In the genomic region with DNA sequence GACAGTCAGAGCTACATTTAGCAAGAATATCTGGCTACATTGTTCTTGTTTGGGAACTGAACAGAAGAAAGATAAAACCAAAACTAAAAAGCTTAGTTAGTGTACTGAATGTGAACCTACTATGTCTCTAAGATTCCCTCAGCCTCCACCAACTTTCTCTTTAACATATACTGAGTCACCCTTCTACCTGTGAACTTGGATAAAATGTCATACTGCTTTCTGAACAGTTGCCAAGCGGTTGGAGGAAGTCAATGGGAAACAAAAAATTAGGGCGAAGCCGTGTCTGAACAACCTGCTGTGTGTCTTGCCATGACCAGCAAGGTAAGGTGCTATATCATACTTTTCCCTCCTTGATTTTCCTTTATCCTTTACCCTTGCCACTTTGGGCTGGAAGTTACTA, we compare ENCODE assay signal across 30 cellular contexts.
"Had no signal": no experiment of that assay in that cellular context is flagged by ENCODE, and none has a peak within 500 bp of the region (broad histone marks: within the 10 kb centered on the region; RNA-seq: fewer than 3 reads in every experiment).

No MANE protein-coding gene starts in this region.

- H3K9me3 Mint-ChIP-seq: activated CD4-positive, alpha-beta T cell treated with anti-CD3 and anti-CD28 coated beads, Interleukin-2, amount 10 ng/mL, durations not matched to agents 7 days and 5 days; activated CD8-positive, alpha-beta T cell treated with anti-CD3 and anti-CD28 coated beads for 36 hours; activated T-cell treated with anti-CD3 and anti-CD28 coated beads, Interleukin-2, amount 50 U/mL, for 4 hours; activated T-helper 17 cell treated with anti-CD3 and anti-CD28 coated beads, Interleukin-2, amount 50 U/mL, for 72 hours; nephron progenitor cell; stimulated activated effector memory CD8-positive, alpha-beta T cell treated with anti-CD3 and anti-CD28 coated beads, Interleukin-12 subunit alpha, Interleukin-12 subunit beta, amount 100 ng/mL, for 72 hours; stimulated activated naive CD8-positive, alpha-beta T cell treated with anti-CD3 and anti-CD28 coated beads, Interleukin-15, Interleukin-2, amounts not matched to agents 100 ng/mL and 50 ng/mL, for 24 hours had no signal

- H3K4me3 ChIP-seq: esophagus squamous epithelium, gastrocnemius medialis, right lobe of liver, thoracic aorta had no signal

- H3K9me3 ChIP-seq: esophagus squamous epithelium, gastrocnemius medialis, neutrophil, right lobe of liver, thoracic aorta had no signal

- H3K27ac Mint-ChIP-seq: activated CD4-positive, alpha-beta T cell treated with anti-CD3 and anti-CD28 coated beads, Interleukin-2, amount 10 ng/mL, durations not matched to agents 7 days and 5 days; activated CD8-positive, alpha-beta T cell treated with anti-CD3 and anti-CD28 coated beads for 36 hours; activated naive CD4-positive, alpha-beta T cell treated with anti-CD3 and anti-CD28 coated beads, Interleukin-2, amount 50 U/mL, for 72 hours; activated T-helper 17 cell treated with anti-CD3 and anti-CD28 coated beads, Interleukin-2, amount 50 U/mL, for 72 hours; mesothelial cell of epicardium; naive B cell; nephron progenitor cell; stimulated activated effector memory CD8-positive, alpha-beta T cell treated with anti-CD3 and anti-CD28 coated beads, Interleukin-12 subunit alpha, Interleukin-12 subunit beta, amount 100 ng/mL, for 72 hours; stimulated activated naive CD8-positive, alpha-beta T cell treated with anti-CD3 and anti-CD28 coated beads, Interleukin-15, Interleukin-2, amounts not matched to agents 100 ng/mL and 50 ng/mL, for 24 hours; T-helper 17 cell had no signal

- DNase-seq: activated CD4-positive, alpha-beta T cell treated with anti-CD3 and anti-CD28 coated beads for 1 hour; activated CD4-positive, alpha-beta T cell treated with anti-CD3 and anti-CD28 coated beads, Interleukin-2, amount 10 ng/mL, durations not matched to agents 7 days and 5 days; activated CD8-positive, alpha-beta T cell treated with anti-CD3 and anti-CD28 coated beads for 36 hours; activated gamma-delta T cell treated with Interleukin-2 at 50 U/mL for 16 hours; activated T-cell treated with anti-CD3 and anti-CD28 coated beads, Interleukin-2, amount 50 U/mL, for 4 hours; effector CD8-positive, alpha-beta T cell; esophagus squamous epithelium; gastrocnemius medialis; glutamatergic neuron; left cardiac atrium; left ventricle myocardium superior; naive B cell; nephron progenitor cell; right lobe of liver; stimulated activated CD4-positive, alpha-beta T cell treated with anti-CD3 and anti-CD28 coated beads, Interleukin-12 subunit alpha, Interleukin-12 subunit beta, amount 100 ng/mL, for 4 hours; stimulated activated CD4-positive, alpha-beta T cell treated with anti-CD3 and anti-CD28 coated beads, Interleukin-4, amount 100 ng/mL, for 24 hours; T-helper 17 cell; T1000; trophoblast cell had no signal

- H3K4me3 Mint-ChIP-seq: activated CD4-positive, alpha-beta T cell treated with anti-CD3 and anti-CD28 coated beads, Interleukin-2, amount 10 ng/mL, durations not matched to agents 7 days and 5 days; activated CD8-positive, alpha-beta T cell treated with anti-CD3 and anti-CD28 coated beads for 36 hours; activated T-cell treated with anti-CD3 and anti-CD28 coated beads, Interleukin-2, amount 50 U/mL, for 4 hours; activated T-helper 17 cell treated with anti-CD3 and anti-CD28 coated beads, Interleukin-2, amount 50 U/mL, for 72 hours; mesothelial cell of epicardium; naive B cell; nephron progenitor cell; stimulated activated effector memory CD8-positive, alpha-beta T cell treated with anti-CD3 and anti-CD28 coated beads, Interleukin-12 subunit alpha, Interleukin-12 subunit beta, amount 100 ng/mL, for 72 hours; stimulated activated naive CD8-positive, alpha-beta T cell treated with anti-CD3 and anti-CD28 coated beads, Interleukin-15, Interleukin-2, amounts not matched to agents 100 ng/mL and 50 ng/mL, for 24 hours; T-helper 17 cell had no signal

- H3K36me3 Mint-ChIP-seq: mesothelial cell of epicardium; stimulated activated effector memory CD8-positive, alpha-beta T cell treated with anti-CD3 and anti-CD28 coated beads, Interleukin-12 subunit alpha, Interleukin-12 subunit beta, amount 100 ng/mL, for 72 hours had no signal

- H3K4me1 ChIP-seq: right lobe of liver had no signal

- H3K4me1 Mint-ChIP-seq: activated CD4-positive, alpha-beta T cell treated with anti-CD3 and anti-CD28 coated beads, Interleukin-2, amount 10 ng/mL, durations not matched to agents 7 days and 5 days; activated T-helper 17 cell treated with anti-CD3 and anti-CD28 coated beads, Interleukin-2, amount 50 U/mL, for 72 hours; stimulated activated effector memory CD8-positive, alpha-beta T cell treated with anti-CD3 and anti-CD28 coated beads, Interleukin-12 subunit alpha, Interleukin-12 subunit beta, amount 100 ng/mL, for 72 hours had no signal

- H3K27me3 Mint-ChIP-seq: activated CD4-positive, alpha-beta T cell treated with anti-CD3 and anti-CD28 coated beads, Interleukin-2, amount 10 ng/mL, durations not matched to agents 7 days and 5 days; activated CD8-positive, alpha-beta T cell treated with anti-CD3 and anti-CD28 coated beads for 36 hours; activated T-helper 17 cell treated with anti-CD3 and anti-CD28 coated beads, Interleukin-2, amount 50 U/mL, for 72 hours; naive B cell; stimulated activated naive CD8-positive, alpha-beta T cell treated with anti-CD3 and anti-CD28 coated beads, Interleukin-15, Interleukin-2, amounts not matched to agents 100 ng/mL and 50 ng/mL, for 24 hours; T-helper 17 cell had no signal

- FAIRE-seq: colon, endometrium, islet of Langerhans, urothelium cell line had no signal

- ATAC-seq: activated CD8-positive, alpha-beta T cell treated with anti-CD3 and anti-CD28 coated beads for 36 hours; activated naive CD4-positive, alpha-beta T cell treated with anti-CD3 and anti-CD28 coated beads, Interleukin-2, amount 50 U/mL, for 72 hours; activated T-cell treated with anti-CD3 and anti-CD28 coated beads, Interleukin-2, amount 50 U/mL, for 4 hours; activated T-helper 17 cell treated with anti-CD3 and anti-CD28 coated beads, Interleukin-2, amount 50 U/mL, for 72 hours; gastrocnemius medialis; left cardiac atrium; left ventricle myocardium superior; right lobe of liver; stimulated activated effector memory CD8-positive, alpha-beta T cell treated with anti-CD3 and anti-CD28 coated beads, Interleukin-12 subunit alpha, Interleukin-12 subunit beta, amount 100 ng/mL, for 72 hours; T-helper 17 cell had no signal

- H3K27me3 ChIP-seq: esophagus squamous epithelium, gastrocnemius medialis, neutrophil, right lobe of liver had no signal

- H3K36me3 ChIP-seq: esophagus squamous epithelium, gastrocnemius medialis, neutrophil, right lobe of liver, thoracic aorta had no signal

- H3K27ac ChIP-seq: gastrocnemius medialis, neutrophil, right lobe of liver, thoracic aorta had no signal
